In genomic region chr14:94036328-94037167, GRCh38 we compare ENCODE assay signal across 8 cellular contexts. TPM values are rescaled to one million over a fixed set of nuclear protein-coding genes. Genes with fewer than 3 reads are reported as not detected.
A peak's percentile ranks its signal among the peaks of the same experiment; 100 is the strongest.
DNase-seq lines count a peak whose midpoint lies in the region; ATAC-seq and TF ChIP-seq lines count a peak whose summit lies in the region.

No MANE protein-coding gene starts in this region.

- TF ChIP-seq CTCF in epithelial cell of esophagus (IDR thresholded peaks at IDR 0.05; ENCODE audit: insufficient read depth, low read depth, low read length, missing control alignments): peak; percentile 89

- H3K4me3 ChIP-seq in epithelial cell of esophagus (ENCODE audit: low read length): no peak overlapping the region

- DNase-seq in Ammon's horn (ENCODE audit: low spot score): peak; percentile 68
- DNase-seq in NCI-H82 treated with DMSO at 0.1 percent for 48 hours (lab: John Stamatoyannopoulos, UW; ENCODE audit: unreplicated experiment): peak; percentile 20
- DNase-seq in activated CD8-positive, alpha-beta memory T cell treated with anti-CD3 and anti-CD28 coated beads, Interleukin-2, amount 50 U/mL, for 1 hour (ENCODE audit: extremely low read depth): peak; percentile 31
- peak; percentile 72 for DNase-seq in epithelial cell of esophagus (ENCODE audit: low read depth)
- DNase-seq in naive B cell: peak; percentile 60
- DNase-seq in stimulated activated naive B cell treated with anti-CD40 and anti-IgM and Interleukin-4, amounts not matched to agents 10 μg/mL and 1 μg/mL and 100 μg/mL, for 72 hours: peak; percentile 54

- no peaks in the 10 kb centered on the region for H3K36me3 Mint-ChIP-seq in naive B cell
- no peaks in the 10 kb centered on the region for H3K36me3 Mint-ChIP-seq in stimulated activated naive B cell treated with anti-CD40 and anti-IgM and Interleukin-4, amounts not matched to agents 10 μg/mL and 1 μg/mL and 100 μg/mL, for 72 hours

- H3K27me3 Mint-ChIP-seq in naive B cell: peaks cover 0 to 4% (median 0%) of the 10 kb centered on the region in 3 donors
- H3K27me3 Mint-ChIP-seq in stimulated activated naive B cell treated with anti-CD40 and anti-IgM and Interleukin-4, amounts not matched to agents 10 μg/mL and 1 μg/mL and 100 μg/mL, for 72 hours: peaks cover 0 to 6% of the 10 kb centered on the region in 2 donors

- no peak overlapping the region for H3K27ac Mint-ChIP-seq in naive B cell
- no peak overlapping the region for H3K27ac Mint-ChIP-seq in stimulated activated naive B cell treated with anti-CD40 and anti-IgM and Interleukin-4, amounts not matched to agents 10 μg/mL and 1 μg/mL and 100 μg/mL, for 72 hours

- peak; percentile 85 for ATAC-seq in GM18868 (IDR thresholded peaks at IDR 0.05; ENCODE audit: unreplicated experiment)
- peak; percentile 91 for ATAC-seq in HG03139 (IDR thresholded peaks at IDR 0.05; ENCODE audit: unreplicated experiment)
- peak; percentile 97 to 98 for ATAC-seq in naive B cell (ENCODE audit: low read depth in 2 of 2)
- peak; percentile 98 for ATAC-seq in stimulated activated naive B cell treated with anti-CD40 and anti-IgM and Interleukin-4, amounts not matched to agents 10 μg/mL and 1 μg/mL and 100 μg/mL, for 72 hours (replicated peaks)

- H3K4me3 Mint-ChIP-seq in naive B cell: no peak overlapping the region
- H3K4me3 Mint-ChIP-seq in stimulated activated naive B cell treated with anti-CD40 and anti-IgM and Interleukin-4, amounts not matched to agents 10 μg/mL and 1 μg/mL and 100 μg/mL, for 72 hours: no peak overlapping the region

- H3K4me1 Mint-ChIP-seq in naive B cell: peaks cover 0 to 3% (median 0%) of the 10 kb centered on the region in 3 donors
- H3K4me1 Mint-ChIP-seq in stimulated activated naive B cell treated with anti-CD40 and anti-IgM and Interleukin-4, amounts not matched to agents 10 μg/mL and 1 μg/mL and 100 μg/mL, for 72 hours: peaks cover 3 to 6% of the 10 kb centered on the region in 2 donors

- no peaks in the 10 kb centered on the region for H3K9me3 Mint-ChIP-seq in naive B cell
- no peaks in the 10 kb centered on the region for H3K9me3 Mint-ChIP-seq in stimulated activated naive B cell treated with anti-CD40 and anti-IgM and Interleukin-4, amounts not matched to agents 10 μg/mL and 1 μg/mL and 100 μg/mL, for 72 hours

RNA-seq across cellular contexts. Expression of gene OTUB2, which starts 10.4 kb away (rescaled TPM):
- under 1 TPM in 5 of 6 donors, not detected in 1; 0.08 to 0.23 (median 0.20) TPM for polyA plus RNA-seq in naive B cell (ENCODE audit: low read depth in 6 of 6)

RNA-seq across cellular contexts. Expression of gene CCDC197, which starts 39.4 kb away (rescaled TPM):
- not detected for polyA plus RNA-seq in naive B cell (ENCODE audit: low read depth in 6 of 6)

RNA-seq across cellular contexts. Expression of gene DDX24, which starts 44.5 kb away (rescaled TPM):
- 100 to 1,000 TPM in 5 of 6 donors, 10 to 100 TPM in 1; 90.3 to 213 (median 177) TPM for polyA plus RNA-seq in naive B cell (ENCODE audit: low read depth in 6 of 6)

RNA-seq across cellular contexts. Expression of gene IFI27L1, which starts 44.6 kb away (rescaled TPM):
- polyA plus RNA-seq in naive B cell (ENCODE audit: low read depth in 6 of 6): 10 to 100 TPM in 1 of 6 donors, 1 to 10 TPM in 5; 5.0 to 11.1 (median 5.8) TPM

Comparison
In these comparisons a context has a peak if more than half of its experiments do, and no peak if none do; other contexts are left out.
1. DNase-seq: peak in every context shown above with its lines; median percentile 72 in epithelial cell of esophagus; 68 in Ammon's horn; 60 in naive B cell; 54 in stimulated activated naive B cell treated with anti-CD40 and anti-IgM and Interleukin-4, amounts not matched to agents 10 μg/mL and 1 μg/mL and 100 μg/mL, for 72 hours; 31 in activated CD8-positive, alpha-beta memory T cell treated with anti-CD3 and anti-CD28 coated beads, Interleukin-2, amount 50 U/mL, for 1 hour; 20 in NCI-H82 treated with DMSO at 0.1 percent for 48 hours.